In the genomic region with DNA sequence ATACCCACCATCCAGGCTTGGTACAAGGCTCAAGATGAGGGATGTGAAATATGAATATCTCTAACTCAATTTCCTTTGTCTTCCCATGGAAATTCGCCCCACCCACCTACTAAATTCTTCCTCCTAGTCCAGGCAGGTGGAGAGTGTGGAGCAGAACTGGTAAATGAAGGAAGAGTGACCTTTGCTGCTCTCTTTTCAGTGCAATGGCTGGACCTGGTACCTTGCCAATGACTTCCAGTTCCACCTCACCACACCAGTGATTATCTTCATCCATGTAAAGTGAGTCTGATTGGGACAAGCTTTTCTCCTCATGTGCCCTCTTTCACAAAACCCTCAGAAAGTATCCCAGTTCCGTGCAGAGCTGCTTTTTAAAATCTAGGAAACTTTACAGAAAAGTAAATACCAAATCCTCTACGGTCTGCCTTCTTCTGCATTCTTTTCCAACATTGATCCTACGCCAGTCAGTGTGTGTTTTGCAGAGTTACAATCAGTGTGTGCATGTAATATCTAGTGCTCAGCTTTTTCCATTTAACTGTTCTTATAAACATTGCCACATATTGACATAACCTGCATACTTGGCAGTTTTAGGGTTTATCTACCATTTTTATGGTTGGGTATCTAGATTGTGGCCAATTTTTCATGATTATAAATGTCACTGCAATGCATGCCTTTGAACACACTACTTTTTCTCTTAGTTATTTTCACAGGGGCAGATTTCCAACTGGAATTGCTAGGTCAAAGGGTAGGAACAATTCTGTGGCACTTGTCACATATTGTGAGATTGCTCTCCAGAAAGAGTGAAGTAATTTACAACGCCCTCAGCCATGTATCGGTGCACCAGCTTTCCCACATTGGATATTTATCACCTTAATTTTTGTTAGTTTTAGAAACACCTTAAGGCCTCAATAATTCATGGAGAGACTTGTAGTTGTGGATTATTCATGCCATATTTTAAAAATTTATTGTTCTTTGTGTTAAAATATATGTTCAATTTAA, we compare ENCODE assay signal across 1 cellular context.
TF ChIP-seq lines count a peak whose summit lies in the region.

No MANE protein-coding gene starts in this region.

TF ChIP-seq in IMR-90, 13 proteins besides CTCF, POLR2A, EP300 and RAD21:
- no peak for TF ChIP-seq RFX5 (IDR thresholded peaks at IDR 0.05; ENCODE audit: low read depth, low read length)
- TF ChIP-seq, protein P1, sequence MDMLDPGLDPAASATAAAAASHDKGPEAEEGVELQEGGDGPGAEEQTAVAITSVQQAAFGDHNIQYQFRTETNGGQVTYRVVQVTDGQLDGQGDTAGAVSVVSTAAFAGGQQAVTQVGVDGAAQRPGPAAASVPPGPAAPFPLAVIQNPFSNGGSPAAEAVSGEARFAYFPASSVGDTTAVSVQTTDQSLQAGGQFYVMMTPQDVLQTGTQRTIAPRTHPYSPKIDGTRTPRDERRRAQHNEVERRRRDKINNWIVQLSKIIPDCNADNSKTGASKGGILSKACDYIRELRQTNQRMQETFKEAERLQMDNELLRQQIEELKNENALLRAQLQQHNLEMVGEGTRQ (IDR thresholded peaks at IDR 0.05; ENCODE audit: low read depth, low read length) = no peak
